In the genomic region with DNA sequence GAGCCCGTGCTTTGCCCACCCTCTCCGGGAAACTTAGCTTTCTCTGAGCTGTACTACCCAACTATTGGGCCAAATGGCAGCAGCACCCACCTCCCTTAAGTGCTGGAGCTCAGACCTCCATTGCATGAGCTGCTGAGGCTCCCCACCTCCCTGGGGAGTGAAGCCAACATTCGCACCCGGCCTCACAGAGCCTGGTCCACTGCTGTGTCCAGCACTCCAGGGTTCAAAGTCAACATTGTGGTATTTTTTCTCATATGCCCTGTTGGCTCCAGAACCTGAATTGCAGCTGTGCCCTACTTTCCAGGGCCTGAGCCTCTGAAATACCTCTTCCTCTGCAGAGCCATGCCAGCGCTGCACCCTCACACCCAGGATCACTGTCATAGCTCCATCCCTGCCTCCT, we compare ENCODE assay signal across 1 cellular context.
TF ChIP-seq lines count a peak whose summit lies in the region.

No MANE protein-coding gene starts in this region.

TF ChIP-seq in GM23338, 12 proteins besides CTCF, POLR2A, EP300 and RAD21 (continued from another document):
- TF ChIP-seq, protein P1, sequence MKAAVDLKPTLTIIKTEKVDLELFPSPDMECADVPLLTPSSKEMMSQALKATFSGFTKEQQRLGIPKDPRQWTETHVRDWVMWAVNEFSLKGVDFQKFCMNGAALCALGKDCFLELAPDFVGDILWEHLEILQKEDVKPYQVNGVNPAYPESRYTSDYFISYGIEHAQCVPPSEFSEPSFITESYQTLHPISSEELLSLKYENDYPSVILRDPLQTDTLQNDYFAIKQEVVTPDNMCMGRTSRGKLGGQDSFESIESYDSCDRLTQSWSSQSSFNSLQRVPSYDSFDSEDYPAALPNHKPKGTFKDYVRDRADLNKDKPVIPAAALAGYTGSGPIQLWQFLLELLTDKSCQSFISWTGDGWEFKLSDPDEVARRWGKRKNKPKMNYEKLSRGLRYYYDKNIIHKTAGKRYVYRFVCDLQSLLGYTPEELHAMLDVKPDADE (IDR thresholded peaks at IDR 0.05), result no peak
- TF ChIP-seq, protein P2, sequence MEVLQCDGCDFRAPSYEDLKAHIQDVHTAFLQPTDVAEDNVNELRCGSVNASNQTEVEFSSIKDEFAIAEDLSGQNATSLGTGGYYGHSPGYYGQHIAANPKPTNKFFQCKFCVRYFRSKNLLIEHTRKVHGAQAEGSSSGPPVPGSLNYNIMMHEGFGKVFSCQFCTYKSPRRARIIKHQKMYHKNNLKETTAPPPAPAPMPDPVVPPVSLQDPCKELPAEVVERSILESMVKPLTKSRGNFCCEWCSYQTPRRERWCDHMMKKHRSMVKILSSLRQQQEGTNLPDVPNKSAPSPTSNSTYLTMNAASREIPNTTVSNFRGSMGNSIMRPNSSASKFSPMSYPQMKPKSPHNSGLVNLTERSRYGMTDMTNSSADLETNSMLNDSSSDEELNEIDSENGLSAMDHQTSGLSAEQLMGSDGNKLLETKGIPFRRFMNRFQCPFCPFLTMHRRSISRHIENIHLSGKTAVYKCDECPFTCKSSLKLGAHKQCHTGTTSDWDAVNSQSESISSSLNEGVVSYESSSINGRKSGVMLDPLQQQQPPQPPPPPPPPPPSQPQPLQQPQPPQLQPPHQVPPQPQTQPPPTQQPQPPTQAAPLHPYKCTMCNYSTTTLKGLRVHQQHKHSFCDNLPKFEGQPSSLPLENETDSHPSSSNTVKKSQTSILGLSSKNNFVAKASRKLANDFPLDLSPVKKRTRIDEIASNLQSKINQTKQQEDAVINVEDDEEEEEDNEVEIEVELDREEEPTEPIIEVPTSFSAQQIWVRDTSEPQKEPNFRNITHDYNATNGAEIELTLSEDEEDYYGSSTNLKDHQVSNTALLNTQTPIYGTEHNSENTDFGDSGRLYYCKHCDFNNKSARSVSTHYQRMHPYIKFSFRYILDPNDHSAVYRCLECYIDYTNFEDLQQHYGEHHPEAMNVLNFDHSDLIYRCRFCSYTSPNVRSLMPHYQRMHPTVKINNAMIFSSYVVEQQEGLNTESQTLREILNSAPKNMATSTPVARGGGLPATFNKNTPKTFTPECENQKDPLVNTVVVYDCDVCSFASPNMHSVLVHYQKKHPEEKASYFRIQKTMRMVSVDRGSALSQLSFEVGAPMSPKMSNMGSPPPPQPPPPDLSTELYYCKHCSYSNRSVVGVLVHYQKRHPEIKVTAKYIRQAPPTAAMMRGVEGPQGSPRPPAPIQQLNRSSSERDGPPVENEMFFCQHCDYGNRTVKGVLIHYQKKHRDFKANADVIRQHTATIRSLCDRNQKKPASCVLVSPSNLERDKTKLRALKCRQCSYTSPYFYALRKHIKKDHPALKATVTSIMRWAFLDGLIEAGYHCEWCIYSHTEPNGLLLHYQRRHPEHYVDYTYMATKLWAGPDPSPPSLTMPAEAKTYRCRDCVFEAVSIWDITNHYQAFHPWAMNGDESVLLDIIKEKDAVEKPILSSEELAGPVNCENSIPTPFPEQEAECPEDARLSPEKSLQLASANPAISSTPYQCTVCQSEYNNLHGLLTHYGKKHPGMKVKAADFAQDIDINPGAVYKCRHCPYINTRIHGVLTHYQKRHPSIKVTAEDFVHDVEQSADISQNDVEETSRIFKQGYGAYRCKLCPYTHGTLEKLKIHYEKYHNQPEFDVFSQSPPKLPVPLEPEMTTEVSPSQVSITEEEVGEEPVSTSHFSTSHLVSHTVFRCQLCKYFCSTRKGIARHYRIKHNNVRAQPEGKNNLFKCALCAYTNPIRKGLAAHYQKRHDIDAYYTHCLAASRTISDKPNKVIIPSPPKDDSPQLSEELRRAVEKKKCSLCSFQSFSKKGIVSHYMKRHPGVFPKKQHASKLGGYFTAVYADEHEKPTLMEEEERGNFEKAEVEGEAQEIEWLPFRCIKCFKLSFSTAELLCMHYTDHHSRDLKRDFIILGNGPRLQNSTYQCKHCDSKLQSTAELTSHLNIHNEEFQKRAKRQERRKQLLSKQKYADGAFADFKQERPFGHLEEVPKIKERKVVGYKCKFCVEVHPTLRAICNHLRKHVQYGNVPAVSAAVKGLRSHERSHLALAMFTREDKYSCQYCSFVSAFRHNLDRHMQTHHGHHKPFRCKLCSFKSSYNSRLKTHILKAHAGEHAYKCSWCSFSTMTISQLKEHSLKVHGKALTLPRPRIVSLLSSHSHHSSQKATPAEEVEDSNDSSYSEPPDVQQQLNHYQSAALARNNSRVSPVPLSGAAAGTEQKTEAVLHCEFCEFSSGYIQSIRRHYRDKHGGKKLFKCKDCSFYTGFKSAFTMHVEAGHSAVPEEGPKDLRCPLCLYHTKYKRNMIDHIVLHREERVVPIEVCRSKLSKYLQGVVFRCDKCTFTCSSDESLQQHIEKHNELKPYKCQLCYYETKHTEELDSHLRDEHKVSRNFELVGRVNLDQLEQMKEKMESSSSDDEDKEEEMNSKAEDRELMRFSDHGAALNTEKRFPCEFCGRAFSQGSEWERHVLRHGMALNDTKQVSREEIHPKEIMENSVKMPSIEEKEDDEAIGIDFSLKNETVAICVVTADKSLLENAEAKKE (CRISPR knock-in tag; IDR thresholded peaks at IDR 0.05), result no peak
- no peak for TF ChIP-seq EZH2phosphoT487 (IDR thresholded peaks at IDR 0.05; ENCODE audit: unreplicated experiment)
- no peak for TF ChIP-seq CREB1 (CRISPR knock-in tag; IDR thresholded peaks at IDR 0.05; ENCODE audit: low read depth)
- no peak for TF ChIP-seq POLR2AphosphoS5 (IDR thresholded peaks at IDR 0.05; ENCODE audit: low read depth)
- no peak for TF ChIP-seq EZH2 (IDR thresholded peaks at IDR 0.05; ENCODE audit: low read depth, unreplicated experiment)
